27 cellular contexts compared by ENCODE assay signal in genomic region chr18:65477450-65477849, GRCh38.
"Had no signal": no experiment of that assay in that cellular context is flagged by ENCODE, and none has a peak within 500 bp of the region (broad histone marks: within the 10 kb centered on the region; RNA-seq: fewer than 3 reads in every experiment).

No MANE protein-coding gene starts in this region.

- ATAC-seq: activated naive CD8-positive, alpha-beta T cell treated with anti-CD3 and anti-CD28 coated beads, Interleukin-2, amount 50 U/mL, for 24 hours; activated T-cell treated with anti-CD3 and anti-CD28 coated beads, Interleukin-2, amount 50 U/mL, for 4 hours had no signal

- H3K27ac ChIP-seq: SK-N-MC, VCaP had no signal

- H3K4me3 ChIP-seq: SK-N-MC had no signal

- DNase-seq: activated B cell treated with CpG ODN at 0.5 μM for 24 hours; activated CD4-positive, alpha-beta memory T cell treated with anti-CD3 and anti-CD28 coated beads for 36 hours; activated CD4-positive, alpha-beta T cell treated with anti-CD3 and anti-CD28 coated beads for 4 hours; activated CD4-positive, alpha-beta T cell treated with anti-CD3 and anti-CD28 coated beads, Interleukin-2, amount 50 U/mL, for 1 hour; activated CD4-positive, CD25-positive, alpha-beta regulatory T cell treated with anti-CD3 and anti-CD28 coated beads, Interleukin-2, amount 50 U/mL, for 72 hours; activated CD8-positive, alpha-beta memory T cell treated with anti-CD3 and anti-CD28 coated beads, Interleukin-2, amount 50 U/mL, for 4 hours; activated effector memory CD4-positive, alpha-beta T cell treated with Interleukin-2 at 50 U/mL for 16 hours; activated naive CD4-positive, alpha-beta T cell treated with anti-CD3 and anti-CD28 coated beads, Interleukin-2, amount 10 ng/mL, durations not matched to agents 7 days and 5 days; activated naive CD8-positive, alpha-beta T cell treated with anti-CD3 and anti-CD28 coated beads, Interleukin-2, amount 50 U/mL, for 24 hours; activated T-cell treated with anti-CD3 and anti-CD28 coated beads for 4 hours; activated T-cell treated with anti-CD3 and anti-CD28 coated beads, Interleukin-2, amount 50 U/mL, for 4 hours; anterior cingulate cortex; central memory CD4-positive, alpha-beta T cell; NCI-H1105; NCI-H1417 treated with DMSO at 0.1 percent for 48 hours; NCI-H2029 treated with DMSO at 0.1 percent for 48 hours; NCI-H2107; NCI-H226; NCI-H69; NK-92 treated with Interleukin-12 subunit alpha and Interleukin-12 subunit beta, amount 100 ng/mL, for 24 hours; Right ventricle myocardium superior; SW 1271; T-helper 1 cell; T-helper 2 cell; T-helper 9 cell had no signal
